In genomic region chr14:91573894-91574837, GRCh38 we compare ENCODE assay signal across 8 cellular contexts.
DNase-seq lines count a peak whose midpoint lies in the region; ATAC-seq and TF ChIP-seq lines count a peak whose summit lies in the region.

No MANE protein-coding gene starts in this region.

- H3K36me3 Mint-ChIP-seq in WTC11 (peaks cover 21% of the 10 kb centered on the region), MCF 10A (ENCODE audit: insufficient read depth, unreplicated experiment) (no peaks in the 10 kb centered on the region)

- POLR2A ChIA-PET in WTC11 (lab: Charles Lee) = interaction anchor here (0.5 kb wide), 1 partner anchor 328 kb away, joined by 3 read pairs; no protein-coding TSS in a partner anchor
- POLR2A ChIA-PET in MCF 10A (lab: Yijun Ruan, JAX) = interaction anchor here (0.5 kb wide), 1 partner anchor 22 kb away, joined by 3 read pairs; no protein-coding TSS in a partner anchor

- DNase-seq in GM13977 (ENCODE audit: low spot score) = peak; percentile 56
- peak; percentile 57 for DNase-seq in NCI-H1092 (lab: John Stamatoyannopoulos, UW)
- peak; percentile 42 for DNase-seq in WTC11 (ENCODE audit: low spot score)
- DNase-seq in MCF 10A (ENCODE audit: unreplicated experiment) = peak; percentile 77
- DNase-seq in islet precursor cell = peak; percentile 78
- DNase-seq in stimulated activated CD4-positive, alpha-beta T cell treated with anti-CD3 and anti-CD28 coated beads, Interleukin-12 subunit alpha, Interleukin-12 subunit beta, amount 100 ng/mL, for 4 hours = peak; percentile 93
- DNase-seq in NK-92 treated with Interleukin-12 subunit alpha and Interleukin-12 subunit beta, amount 100 ng/mL, for 24 hours (lab: John Stamatoyannopoulos, UW) = no peak

- peaks cover 89% of the 10 kb centered on the region for H3K27me3 Mint-ChIP-seq in WTC11 (ENCODE audit: low read depth)
- H3K27me3 Mint-ChIP-seq in MCF 10A (ENCODE audit: insufficient read depth, unreplicated experiment) = no peaks in the 10 kb centered on the region

- CTCF ChIA-PET in WTC11 (lab: Charles Lee) (interaction anchor here (0.7 to 0.9 kb wide), 2 partner anchors 309 to 337 kb away, joined by 3 to 4 read pairs; no protein-coding TSS in a partner anchor), MCF 10A (lab: Yijun Ruan, JAX) (interaction anchor here (0.6 to 0.7 kb wide), 3 partner anchors 8 to 334 kb away, joined by 3 to 4 read pairs (median 3); no protein-coding TSS in a partner anchor)

- in situ Hi-C loops in GM13977 (cut with MboI; ENCODE audit: low pct_unique_long_range_greater_than_20kb, low sequenced_read_pairs, unreplicated experiment) = no loop called here

- BruUV-seq in MCF 10A (replicated peaks; lab: Mats Ljungman, UMichigan) = no TSS peak

- H3K27ac Mint-ChIP-seq in WTC11 = no peak overlapping the region
- no peak overlapping the region for H3K27ac Mint-ChIP-seq in MCF 10A (ENCODE audit: low read depth, unreplicated experiment)

- H3K4me1 Mint-ChIP-seq in WTC11 (peaks cover 7% of the 10 kb centered on the region), MCF 10A (ENCODE audit: insufficient read depth, unreplicated experiment) (no peaks in the 10 kb centered on the region)

- H3K9me3 Mint-ChIP-seq in WTC11 (peaks cover 36% of the 10 kb centered on the region), MCF 10A (ENCODE audit: unreplicated experiment) (no peaks in the 10 kb centered on the region)

- H3K4me3 Mint-ChIP-seq in WTC11 (peak overlapping the region; percentile 79), MCF 10A (ENCODE audit: unreplicated experiment) (peak overlapping the region; percentile 74)

- intact Hi-C loops in MCF 10A (cut with micrococcal nuclease) = no loop called here

- ATAC-seq in WTC11 (peak; percentile 77), GM21526 (IDR thresholded peaks at IDR 0.05; ENCODE audit: low FRiP score, unreplicated experiment) (no peak)

- TF ChIP-seq CTCF in GM13977 (IDR thresholded peaks at IDR 0.05; ENCODE audit: extremely low read depth, insufficient read depth, missing control alignments) = no peak
- TF ChIP-seq CTCF in WTC11 (IDR thresholded peaks at IDR 0.05) = no peak
- TF ChIP-seq CTCF in MCF 10A (IDR thresholded peaks at IDR 0.05; ENCODE audit: unreplicated experiment) = no peak

TF ChIP-seq in WTC11, 78 proteins besides CTCF, POLR2A, EP300 and RAD21:
- TF ChIP-seq FOXP1 (CRISPR knock-in tag; IDR thresholded peaks at IDR 0.05; ENCODE audit: borderline replicate concordance) (no peak), CREM (CRISPR knock-in tag; IDR thresholded peaks at IDR 0.05) (no peak), ZNF263 (CRISPR knock-in tag; IDR thresholded peaks at IDR 0.05; ENCODE audit: low read depth) (peak; percentile 22; the same call in 1 of the 2 replicates), ESRRA (CRISPR knock-in tag; IDR thresholded peaks at IDR 0.05; ENCODE audit: borderline replicate concordance) (no peak), IRF2 (CRISPR knock-in tag; IDR thresholded peaks at IDR 0.05; ENCODE audit: borderline replicate concordance, low read depth) (no peak), ZNF423 (CRISPR knock-in tag; IDR thresholded peaks at IDR 0.05) (peak; percentile 73; the same call in 1 of the 2 replicates), ZBTB21 (CRISPR knock-in tag; IDR thresholded peaks at IDR 0.05; ENCODE audit: borderline replicate concordance) (no peak), ZNF121 (CRISPR knock-in tag; IDR thresholded peaks at IDR 0.05) (no peak)
- TF ChIP-seq, protein P1, sequence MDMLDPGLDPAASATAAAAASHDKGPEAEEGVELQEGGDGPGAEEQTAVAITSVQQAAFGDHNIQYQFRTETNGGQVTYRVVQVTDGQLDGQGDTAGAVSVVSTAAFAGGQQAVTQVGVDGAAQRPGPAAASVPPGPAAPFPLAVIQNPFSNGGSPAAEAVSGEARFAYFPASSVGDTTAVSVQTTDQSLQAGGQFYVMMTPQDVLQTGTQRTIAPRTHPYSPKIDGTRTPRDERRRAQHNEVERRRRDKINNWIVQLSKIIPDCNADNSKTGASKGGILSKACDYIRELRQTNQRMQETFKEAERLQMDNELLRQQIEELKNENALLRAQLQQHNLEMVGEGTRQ (CRISPR knock-in tag; IDR thresholded peaks at IDR 0.05) = peak; percentile 41; the same call in 1 of the 2 replicates
